Comparison of ENCODE assay signal across 9 cellular contexts in genomic region chr18:12278153-12278764, GRCh38. TPM values are rescaled to one million over a fixed set of nuclear protein-coding genes. Genes with fewer than 3 reads are reported as not detected.
A peak's percentile ranks its signal among the peaks of the same experiment; 100 is the strongest.
DNase-seq lines count a peak whose midpoint lies in the region; ATAC-seq, FAIRE-seq and TF ChIP-seq lines count a peak whose summit lies in the region.
"Had no signal": no experiment of that assay in that cellular context is flagged by ENCODE, and none has a peak within 500 bp of the region (broad histone marks: within the 10 kb centered on the region; RNA-seq: fewer than 3 reads in every experiment).

No MANE protein-coding gene starts in this region.

- H4K20me1 ChIP-seq in KMS-11 (ENCODE audit: insufficient read depth): no peaks in the 10 kb centered on the region

- peak in 1 of 2 experiments; percentile 45; a peak in 1 of 6 replicates for ATAC-seq in A549
- ATAC-seq in esophagus mucosa: no peak
- no peak for ATAC-seq in natural killer cell treated with Interleukin-12 subunit alpha and Interleukin-12 subunit beta and Interleukin-15 and Interleukin-18, amount 100 ng/mL, for 72 hours
- no peak for ATAC-seq in GM21515 (IDR thresholded peaks at IDR 0.05; ENCODE audit: unreplicated experiment)

- H3K27me3 ChIP-seq in KMS-11 (ENCODE audit: insufficient read depth, low read depth) (no peaks in the 10 kb centered on the region), mucosa of rectum (ENCODE audit: control insufficient read depth in 2 of 2, insufficient read depth in 2 of 2, low read length in 2 of 2) (no peaks in the 10 kb centered on the region)

- H3K27ac Mint-ChIP-seq in chondrocyte (ENCODE audit: unreplicated experiment): peak overlapping the region; percentile 99
- H3K27ac Mint-ChIP-seq in natural killer cell treated with Interleukin-12 subunit alpha and Interleukin-12 subunit beta and Interleukin-15 and Interleukin-18, amount 100 ng/mL, for 72 hours: no peak overlapping the region

- H3K36me3 Mint-ChIP-seq in chondrocyte (ENCODE audit: low read depth): no peaks in the 10 kb centered on the region
- no peaks in the 10 kb centered on the region for H3K36me3 Mint-ChIP-seq in natural killer cell treated with Interleukin-12 subunit alpha and Interleukin-12 subunit beta and Interleukin-15 and Interleukin-18, amount 100 ng/mL, for 72 hours

- H3K9me3 ChIP-seq in A549: no peaks in the 10 kb centered on the region
- no peaks in the 10 kb centered on the region for H3K9me3 ChIP-seq in mucosa of rectum (ENCODE audit: control insufficient read depth in 2 of 2, low read length in 2 of 2)

- no peaks in the 10 kb centered on the region for H3K79me2 ChIP-seq in KMS-11 (ENCODE audit: insufficient read depth, low read depth)

- no peak for TF ChIP-seq CTCF in A549 (IDR thresholded peaks at IDR 0.05)
- TF ChIP-seq CTCF in KMS-11 (conservative IDR thresholded peaks at IDR 0.05; ENCODE audit: low read depth, low read length): peak; percentile 32
- peak; percentile 36 for TF ChIP-seq CTCF in chondrocyte (IDR thresholded peaks at IDR 0.05)

- peak overlapping the region; percentile 79 for H3K4me3 Mint-ChIP-seq in chondrocyte (ENCODE audit: unreplicated experiment)
- no peak overlapping the region for H3K4me3 Mint-ChIP-seq in natural killer cell treated with Interleukin-12 subunit alpha and Interleukin-12 subunit beta and Interleukin-15 and Interleukin-18, amount 100 ng/mL, for 72 hours

- H3K4me2 ChIP-seq in A549: no peak overlapping the region
- H3K4me2 ChIP-seq in KMS-11: no peak overlapping the region

- WGBS in A549 (ENCODE audit: missing lambda C conversion rate): 63% methylated on average over 7 of the region's 7 CpGs

- no peaks in the 10 kb centered on the region for H3K9me3 Mint-ChIP-seq in chondrocyte (ENCODE audit: low read depth)
- no peaks in the 10 kb centered on the region for H3K9me3 Mint-ChIP-seq in natural killer cell treated with Interleukin-12 subunit alpha and Interleukin-12 subunit beta and Interleukin-15 and Interleukin-18, amount 100 ng/mL, for 72 hours

- 0 out of 3 replicates have a peak, but pooled peaks cover 3% of the 10 kb centered on the region for H3K4me1 ChIP-seq in A549
- peaks cover 6% of the 10 kb centered on the region for H3K4me1 ChIP-seq in KMS-11 (ENCODE audit: low read depth, poor library complexity, severe bottlenecking)
- H3K4me1 ChIP-seq in mucosa of rectum (ENCODE audit: control insufficient read depth in 2 of 2, insufficient read depth in 2 of 2, low read length in 2 of 2): peaks cover 0 to 8% of the 10 kb centered on the region in 2 donors

- no peak for TF ChIP-seq POLR2A in A549 (IDR thresholded peaks at IDR 0.05; ENCODE audit: low read length)

- H3K4me1 Mint-ChIP-seq in chondrocyte (ENCODE audit: low read depth): peaks cover 57% of the 10 kb centered on the region
- H3K4me1 Mint-ChIP-seq in natural killer cell treated with Interleukin-12 subunit alpha and Interleukin-12 subunit beta and Interleukin-15 and Interleukin-18, amount 100 ng/mL, for 72 hours (ENCODE audit: low read depth in 2 of 2): no peaks in the 10 kb centered on the region

- H3K9ac ChIP-seq in KMS-11 (no peak overlapping the region), mucosa of rectum (ENCODE audit: low read depth in 1 of 2, low read length in 2 of 2) (peak overlapping the region; percentile 56 to 68)

- no peaks in the 10 kb centered on the region for H3K27me3 Mint-ChIP-seq in chondrocyte (ENCODE audit: low read depth)
- H3K27me3 Mint-ChIP-seq in natural killer cell treated with Interleukin-12 subunit alpha and Interleukin-12 subunit beta and Interleukin-15 and Interleukin-18, amount 100 ng/mL, for 72 hours: no peaks in the 10 kb centered on the region

- H2AFZ ChIP-seq in KMS-11 (ENCODE audit: low read depth): no peak overlapping the region

- TF ChIP-seq EP300 in A549 (IDR thresholded peaks at IDR 0.05): no peak

- H3K36me3 ChIP-seq in KMS-11 (ENCODE audit: insufficient read depth) (no peaks in the 10 kb centered on the region), mucosa of rectum (ENCODE audit: control insufficient read depth in 2 of 2, insufficient read depth in 2 of 2, low read length in 2 of 2) (no peaks in the 10 kb centered on the region)

- CTCF ChIA-PET in A549 (lab: Yijun Ruan, JAX): interaction anchor here (0.6 to 1.9 kb wide), 6 partner anchors 9 to 46 kb away, joined by 3 to 6 read pairs (median 4); no protein-coding TSS in a partner anchor

- POLR2A ChIA-PET in A549 (lab: Yijun Ruan, JAX): interaction anchor here (0.7 kb wide), 1 partner anchor 189 kb away, joined by 6 read pairs; no protein-coding TSS in a partner anchor

- TF ChIP-seq RAD21 in A549 (conservative IDR thresholded peaks at IDR 0.05 in 1 of 2, IDR thresholded peaks at IDR 0.05 in 1 of 2): no peak

- H3K27ac ChIP-seq in A549 (no peak overlapping the region), KMS-11 (no peak overlapping the region), mucosa of rectum (ENCODE audit: low read depth in 2 of 2, low read length in 2 of 2) (peak overlapping the region; percentile 81 to 88)

- no peak for FAIRE-seq in A549 (lab: Jason Lieb, UNC)

- H3K4me3 ChIP-seq in A549 (no peak overlapping the region), KMS-11 (IDR thresholded peaks at IDR 0.05; ENCODE audit: insufficient read depth, low read depth, low read length) (no peak overlapping the region), mucosa of rectum (ENCODE audit: low read length in 2 of 2) (peak overlapping the region; percentile 27 to 60)

- no peak for DNase-seq in A549 (ENCODE audit: low read depth in 1 of 2, low spot score in 1 of 2)
- DNase-seq in chondrocyte (ENCODE audit: low spot score): no peak
- DNase-seq in hippocampal formation (lab: John Stamatoyannopoulos, UW): no peak
- DNase-seq in natural killer cell treated with Interleukin-12 subunit alpha and Interleukin-12 subunit beta and Interleukin-15 and Interleukin-18, amount 100 ng/mL, for 72 hours (ENCODE audit: low spot score): no peak
- DNase-seq: DMS79 treated with DMSO at 0.1 percent for 48 hours had no signal

TF ChIP-seq in A549, 52 proteins besides CTCF, POLR2A, EP300 and RAD21:
- TF ChIP-seq HMGXB4 (CRISPR knock-in tag; IDR thresholded peaks at IDR 0.05; ENCODE audit: borderline replicate concordance) (no peak), MAX (IDR thresholded peaks at IDR 0.05) (0 out of 2 replicates have a peak, but pooled peaks have one; percentile 29)

RNA-seq across cellular contexts. Expression of gene CIDEA, which starts 24.1 kb away (rescaled TPM):
- polyA plus RNA-seq in A549 (2011; rRNA removed) (not detected in 2 replicates), A549 (2017; fragmentation: RNase III; extraction: RNeasy Plus Mini Kit Qiagen cat#74134 plus additional on column Dnase treatment) (not detected in 3 replicates)
- not detected in 2 replicates for polyA plus RNA-seq in A549 (2012; cell fraction: cytosol; rRNA removed)
- polyA plus RNA-seq in A549 (2012; cell fraction: nucleus; rRNA removed): not detected in 2 replicates
- not detected in 2 replicates for polyA minus RNA-seq in A549 (2011; rRNA and poly(A)+ RNA removed)
- total RNA-seq in chondrocyte (not detected in 3 replicates), esophagus mucosa (0.80 TPM)
- not detected for total RNA-seq in natural killer cell treated with Interleukin-12 subunit alpha and Interleukin-12 subunit beta and Interleukin-15 and Interleukin-18, amount 100 ng/mL, for 72 hours

RNA-seq across cellular contexts. Expression of gene TUBB6, which starts 29.8 kb away (rescaled TPM):
- 83.7 and 88.5 TPM in 2 replicates for polyA plus RNA-seq in A549 (2011; rRNA removed)
- 359 and 471 TPM in 2 replicates for polyA plus RNA-seq in A549 (2012; cell fraction: cytosol; rRNA removed)
- polyA plus RNA-seq in A549 (2012; cell fraction: nucleus; rRNA removed): 409 and 668 TPM in 2 replicates
- polyA plus RNA-seq in A549 (2017; fragmentation: RNase III; extraction: RNeasy Plus Mini Kit Qiagen cat#74134 plus additional on column Dnase treatment): 235 to 259 TPM (median 235 TPM) in 3 replicates
- polyA minus RNA-seq in A549 (2011; rRNA and poly(A)+ RNA removed): 81.7 and 95.6 TPM in 2 replicates
- 196 to 204 TPM (median 198 TPM) in 3 replicates for total RNA-seq in chondrocyte
- total RNA-seq in esophagus mucosa: 201 TPM
- 1 to 10 TPM; 3.7 to 7.3 TPM for total RNA-seq in natural killer cell treated with Interleukin-12 subunit alpha and Interleukin-12 subunit beta and Interleukin-15 and Interleukin-18, amount 100 ng/mL, for 72 hours

Comparison
In these comparisons a context has a peak if more than half of its experiments do, and no peak if none do; other contexts are left out.
1. H3K27ac ChIP-seq: peak in mucosa of rectum (2 of 2); none in A549 (0 of 2) and KMS-11 (single experiment).
2. H3K4me3 ChIP-seq: peak in mucosa of rectum (2 of 2); none in A549 (single experiment) and KMS-11 (single experiment).
3. RNA of gene TUBB6, which starts 29.8 kb away (total RNA-seq): 201 TPM in esophagus mucosa (single experiment) and 196 to 204 TPM in chondrocyte; 3.7 to 7.3 TPM in natural killer cell treated with Interleukin-12 subunit alpha and Interleukin-12 subunit beta and Interleukin-15 and Interleukin-18, amount 100 ng/mL, for 72 hours; every median in the first group is over 10 times any median in the second.